Comparison of ENCODE assay signal across 8 cellular contexts in the genomic region with DNA sequence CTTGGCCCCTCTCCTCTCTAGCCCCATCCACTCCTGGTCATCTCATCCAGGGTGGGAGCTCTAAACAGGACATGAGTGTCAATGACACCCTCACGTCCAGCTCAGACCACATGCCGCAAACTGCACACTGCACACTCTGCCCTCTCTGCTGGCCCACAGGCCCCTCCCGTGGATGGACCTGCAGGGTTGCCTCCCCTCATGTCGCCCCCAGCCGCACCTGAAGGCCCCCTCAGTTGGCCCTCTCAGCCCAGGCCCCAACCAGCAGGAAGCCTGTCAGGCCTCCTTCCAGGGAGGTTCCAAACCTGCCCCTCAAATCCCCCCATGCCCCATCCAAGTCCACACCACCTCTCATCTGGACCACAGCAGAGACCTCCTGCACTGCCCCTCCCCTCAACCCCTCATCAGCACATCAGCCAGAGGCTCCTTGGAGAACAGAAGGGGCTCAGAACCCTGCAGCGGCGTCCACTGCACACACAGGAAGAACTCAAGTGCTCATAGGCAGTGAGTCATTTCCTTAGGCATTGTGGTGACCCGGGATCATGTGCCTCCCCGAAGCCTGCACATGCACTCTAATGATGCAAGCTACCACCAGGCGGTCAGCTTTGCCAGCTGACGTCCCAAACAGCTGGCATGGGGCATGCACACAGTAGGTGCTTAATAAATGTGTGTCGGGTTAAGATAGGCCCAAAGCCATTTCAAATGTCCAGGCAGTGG. TPM values are rescaled to one million over a fixed set of nuclear protein-coding genes. Genes with fewer than 3 reads are reported as not detected.
DNase-seq lines count a peak whose midpoint lies in the region; ATAC-seq and TF ChIP-seq lines count a peak whose summit lies in the region.

No MANE protein-coding gene starts in this region.

- H3K4me1 ChIP-seq in heart right ventricle: peaks cover 9 to 51% (median 34%) of the 10 kb centered on the region in 9 donors

- peak overlapping the region in 1 of 10 donors; percentile 27 for H3K4me3 ChIP-seq in heart right ventricle

- DNase-seq in RPMI7951 (ENCODE audit: low read depth) (peak; percentile 91), heart right ventricle (peak; percentile 46 to 54), omental fat pad (ENCODE audit: low spot score) (no peak)
- peak; percentile 42 for DNase-seq in activated naive CD4-positive, alpha-beta T cell treated with anti-CD3 and anti-CD28 coated beads, Interleukin-2, amount 50 U/mL, for 16 hours
- DNase-seq in stimulated activated CD4-positive, alpha-beta T cell treated with anti-CD3 and anti-CD28 coated beads, Interleukin-4, amount 100 ng/mL, for 1 hour: peak; percentile 39

- intact Hi-C loops in heart right ventricle (cut with DNase I): loop anchor here in 5 of 10 donors (5.0 to 10.0 kb wide), 4 partner anchors 466 to 704 kb away; a partner anchor contains a TSS

- 62 to 70% methylated on average over 12 of the region's 12 CpGs for WGBS in heart right ventricle, 2 donors

- no peaks in the 10 kb centered on the region for H3K36me3 ChIP-seq in heart right ventricle

- TF ChIP-seq CTCF in heart right ventricle (IDR thresholded peaks at IDR 0.05): no peak
- TF ChIP-seq CTCF in omental fat pad (IDR thresholded peaks at IDR 0.05): no peak

- ATAC-seq in GM18861 (IDR thresholded peaks at IDR 0.05; ENCODE audit: unreplicated experiment) (peak; percentile 40), heart right ventricle (peak; percentile 2 to 75 (median 49)), HG02840 (IDR thresholded peaks at IDR 0.05; ENCODE audit: low FRiP score, unreplicated experiment) (no peak), omental fat pad (ENCODE audit: low FRiP score) (no peak), HG03354 (IDR thresholded peaks at IDR 0.05; ENCODE audit: poor library complexity, severe bottlenecking, unreplicated experiment) (no peak)

- H3K27me3 ChIP-seq in heart right ventricle: peaks cover 0 to 9% (median 0%) of the 10 kb centered on the region in 7 donors

- H3K9me3 ChIP-seq in heart right ventricle: no peaks in the 10 kb centered on the region

- peak overlapping the region in 8 of 10 donors; percentile 30 to 80 (median 64) for H3K27ac ChIP-seq in heart right ventricle

RNA-seq across cellular contexts. Expression of a gene that starts 12.9 kb away (rescaled TPM):
- total RNA-seq in RPMI7951 (2014; rRNA removed; shearing (Covaris generic)): 0.39 and 1.2 TPM in 2 replicates
- total RNA-seq in heart right ventricle: 10 to 100 TPM; 16.9 to 48.0 (median 25.4) TPM
- 10 to 100 TPM; 50.3 to 55.3 TPM for polyA plus RNA-seq in heart right ventricle
- 100 to 1,000 TPM; 111 to 314 (median 138) TPM for total RNA-seq in omental fat pad

RNA-seq across cellular contexts. Expression of a gene that starts 30.7 kb away (rescaled TPM):
- total RNA-seq in RPMI7951 (2014; rRNA removed; shearing (Covaris generic)): 26.9 and 28.0 TPM in 2 replicates
- total RNA-seq in heart right ventricle (1 to 10 TPM in 3 of 10 donors, under 1 TPM in 6, not detected in 1; 0.39 to 2.8 (median 0.80) TPM), omental fat pad (10 to 100 TPM in 1 of 4 donors, 1 to 10 TPM in 2, not detected in 1; 3.8 to 10.2 (median 7.1) TPM)
- polyA plus RNA-seq in heart right ventricle: 10 to 100 TPM in 1 of 2 donors, 1 to 10 TPM in 1; 1.6 to 14.2 TPM

Comparison
In these comparisons a context has a peak if more than half of its experiments do, and no peak if none do; other contexts are left out.
1. ATAC-seq: peak in GM18861 (single experiment) and heart right ventricle (8 of 8); none in HG02840 (single experiment), omental fat pad (single experiment) and HG03354 (single experiment).